In genomic region chr4:39062094-39062493, GRCh38 we compare ENCODE assay signal across 1 cellular context.
TF ChIP-seq lines count a peak whose summit lies in the region.

Gene KLHL5 (plus strand): TSS chr4:39062232. CDS start chr4:39062653, 421 bp downstream.

TF ChIP-seq in GM12878, 131 proteins besides CTCF, POLR2A, EP300 and RAD21 (continued from another document):
- TF ChIP-seq IRF5 (IDR thresholded peaks at IDR 0.05; ENCODE audit: borderline replicate concordance) (no peak), SPI1 (IDR thresholded peaks at IDR 0.05; ENCODE audit: borderline replicate concordance, insufficient read depth, low read depth, low read length) (no peak)
